Comparison of ENCODE assay signal across 24 cellular contexts in the genomic region with DNA sequence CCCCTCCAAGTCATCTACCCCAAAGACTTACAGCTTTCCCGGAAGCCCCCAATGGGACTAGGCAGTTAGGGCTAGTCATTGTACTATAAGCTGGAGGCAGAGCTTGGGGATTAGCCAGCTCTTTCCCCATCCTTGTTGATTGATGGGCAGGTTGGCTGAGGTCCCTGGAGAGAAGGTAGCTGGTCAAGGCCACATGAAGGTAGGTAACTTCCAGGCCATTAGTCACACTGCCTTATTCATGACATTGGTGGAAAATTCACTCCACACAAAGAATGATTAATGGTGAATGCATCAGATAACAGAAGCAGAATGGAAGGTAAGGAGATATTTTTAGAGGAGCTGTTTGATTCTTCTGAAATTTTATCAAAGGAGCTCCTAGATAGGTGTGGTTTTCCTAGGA. TPM values are rescaled to one million over a fixed set of nuclear protein-coding genes. Genes with fewer than 3 reads are reported as not detected.
DNase-seq lines count a peak whose midpoint lies in the region; ATAC-seq and TF ChIP-seq lines count a peak whose summit lies in the region.
"Had no signal": no experiment of that assay in that cellular context is flagged by ENCODE, and none has a peak within 500 bp of the region (broad histone marks: within the 10 kb centered on the region; RNA-seq: fewer than 3 reads in every experiment).

No MANE protein-coding gene starts in this region.

- H2AFZ ChIP-seq in trophoblast cell (ENCODE audit: insufficient read depth, low read length, poor library complexity): no peak overlapping the region

- no peak overlapping the region for H3K9ac ChIP-seq in trophoblast cell (ENCODE audit: low read length)

- H2AK5ac ChIP-seq in trophoblast cell (ENCODE audit: low read length): no peak overlapping the region

- no peaks in the 10 kb centered on the region for H3K36me3 ChIP-seq in trophoblast cell (ENCODE audit: control insufficient read depth in 1 of 2, insufficient read depth in 2 of 2, low read length in 2 of 2)
- H3K36me3 ChIP-seq: left lung, MG63, ovary, thoracic aorta had no signal

- H3K4ac ChIP-seq in trophoblast cell (ENCODE audit: low read depth, low read length): no peak overlapping the region

- no peaks in the 10 kb centered on the region for H3K27me3 ChIP-seq in trophoblast cell (ENCODE audit: insufficient read depth, low read length)
- H3K27me3 ChIP-seq: MG63, ovary had no signal

- H3K79me2 ChIP-seq in trophoblast cell (ENCODE audit: control insufficient read depth, insufficient read depth, low read length, poor library complexity): peaks cover 2% of the 10 kb centered on the region

- H3K9me3 Mint-ChIP-seq in effector memory CD8-positive, alpha-beta T cell: no peaks in the 10 kb centered on the region
- peaks cover 7% of the 10 kb centered on the region for H3K9me3 Mint-ChIP-seq in mesothelial cell of epicardium

- no peak overlapping the region for H3K27ac ChIP-seq in trophoblast cell (ENCODE audit: low read depth, low read length)
- H3K27ac ChIP-seq: left lung, ovary, SK-N-MC, thoracic aorta had no signal

- H3K9me3 ChIP-seq in trophoblast cell (ENCODE audit: insufficient read depth, low read depth, low read length): peaks cover 2% of the 10 kb centered on the region
- H3K9me3 ChIP-seq: left lung, MG63, ovary, thoracic aorta had no signal

- no peak overlapping the region for H2BK5ac ChIP-seq in trophoblast cell (ENCODE audit: low read depth, low read length, poor library complexity)

- no peak overlapping the region for H3K18ac ChIP-seq in trophoblast cell (ENCODE audit: low read length)

- ATAC-seq in effector memory CD8-positive, alpha-beta T cell (replicated peaks): no peak
- ATAC-seq: GM12878, left lung had no signal

- peak overlapping the region; percentile 31 for H4K91ac ChIP-seq in trophoblast cell (ENCODE audit: low read depth, low read length)

- H4K12ac ChIP-seq in trophoblast cell (ENCODE audit: low read depth, low read length): no peak overlapping the region

- no peak for TF ChIP-seq CTCF in mesothelial cell of epicardium (IDR thresholded peaks at IDR 0.05; ENCODE audit: unreplicated experiment)

- peak overlapping the region; percentile 70 to 91 for H3K27ac Mint-ChIP-seq in effector memory CD8-positive, alpha-beta T cell
- H3K27ac Mint-ChIP-seq in mesothelial cell of epicardium: no peak overlapping the region
- H3K27ac Mint-ChIP-seq: activated naive CD4-positive, alpha-beta T cell treated with anti-CD3 and anti-CD28 coated beads, Interleukin-2, amount 50 U/mL, for 72 hours; B cell had no signal

- peaks cover 12 to 17% of the 10 kb centered on the region in 2 experiments for H3K4me1 ChIP-seq in trophoblast cell (ENCODE audit: control insufficient read depth in 1 of 2, insufficient read depth in 2 of 2, low read length in 2 of 2)

- H3K4me3 Mint-ChIP-seq in effector memory CD8-positive, alpha-beta T cell: peak overlapping the region; percentile 41 to 95
- no peak overlapping the region for H3K4me3 Mint-ChIP-seq in mesothelial cell of epicardium
- H3K4me3 Mint-ChIP-seq: B cell had no signal

- peaks cover 72 to 89% of the 10 kb centered on the region in 2 donors for H3K4me1 Mint-ChIP-seq in effector memory CD8-positive, alpha-beta T cell (ENCODE audit: low read depth in 2 of 2)
- peaks cover 12% of the 10 kb centered on the region for H3K4me1 Mint-ChIP-seq in mesothelial cell of epicardium

- no peak overlapping the region for H4K8ac ChIP-seq in trophoblast cell (ENCODE audit: low read depth, low read length)

- H3K27me3 Mint-ChIP-seq in effector memory CD8-positive, alpha-beta T cell: no peaks in the 10 kb centered on the region
- no peaks in the 10 kb centered on the region for H3K27me3 Mint-ChIP-seq in mesothelial cell of epicardium (ENCODE audit: low read depth)
- H3K27me3 Mint-ChIP-seq: B cell had no signal

- H3K4me2 ChIP-seq in trophoblast cell (ENCODE audit: low read length): no peak overlapping the region

- no CpG with 5 or more reads among the region's 1 CpG for WGBS in trophoblast cell (ENCODE audit: extremely low coverage, insufficient coverage, insufficient read length)

- H2BK120ac ChIP-seq in trophoblast cell (ENCODE audit: insufficient read depth, low read length, poor library complexity): no peak overlapping the region

- peak overlapping the region; percentile 34 for H3K14ac ChIP-seq in trophoblast cell (ENCODE audit: low read length)

- H3K36me3 Mint-ChIP-seq in effector memory CD8-positive, alpha-beta T cell (ENCODE audit: insufficient read depth): peaks cover 6% of the 10 kb centered on the region
- H3K36me3 Mint-ChIP-seq in mesothelial cell of epicardium: peaks cover 5% of the 10 kb centered on the region

- H2BK12ac ChIP-seq in trophoblast cell (ENCODE audit: low read length): peak overlapping the region; percentile 27

- H3K79me1 ChIP-seq in trophoblast cell (ENCODE audit: low read length): peaks cover 10% of the 10 kb centered on the region

- no peak overlapping the region for H3K23ac ChIP-seq in trophoblast cell (ENCODE audit: low read length)

- H3K4me3 ChIP-seq in trophoblast cell (ENCODE audit: low read depth, low read length): no peak overlapping the region
- H3K4me3 ChIP-seq: GM12878, left lung, MG63, ovary, SK-N-MC, thoracic aorta had no signal

- DNase-seq in HPDE6-E6E7 (ENCODE audit: extremely low spot score) (peak; percentile 13), SW480 (ENCODE audit: low spot score) (peak; percentile 16), trophoblast cell (no peak), iPS-NIHi7 (ENCODE audit: extremely low spot score) (no peak), mesothelial cell of epicardium (ENCODE audit: low spot score in 2 of 2, unreplicated experiment in 2 of 2) (no peak), islet precursor cell (no peak)
- DNase-seq in effector memory CD8-positive, alpha-beta T cell: no peak
- DNase-seq: activated CD4-positive, alpha-beta T cell treated with anti-CD3 and anti-CD28 coated beads, Interleukin-2, amount 50 U/mL, for 4 hours; activated T-cell treated with anti-CD3 and anti-CD28 coated beads, Interleukin-2, amount 50 U/mL, for 1 hour; effector CD8-positive, alpha-beta T cell; GDM1; hippocampal formation; left lung; MG63; NCI-H1930; NCI-H510A treated with DMSO at 0.1 percent for 48 hours; ovary; stimulated activated CD4-positive, alpha-beta T cell treated with anti-CD3 and anti-CD28 coated beads, Interleukin-4, amount 100 ng/mL, for 4 hours; stimulated activated CD8-positive, alpha-beta memory T cell treated with anti-CD3 and anti-CD28 coated beads, Interleukin-4, amount 100 ng/mL, for 48 hours had no signal

RNA-seq across cellular contexts. Expression of gene TGFBR1, which starts 49.5 kb away (rescaled TPM):
- polyA plus RNA-seq in trophoblast cell (2013): 38.6 and 40.3 TPM in 2 replicates
- 77.5 to 79.7 TPM (median 79.6 TPM) in 3 replicates for total RNA-seq in mesothelial cell of epicardium

Comparison
In these comparisons a context has a peak if more than half of its experiments do, and no peak if none do; other contexts are left out.
1. DNase-seq: peak in HPDE6-E6E7 (single experiment) and SW480 (single experiment); none in effector memory CD8-positive, alpha-beta T cell (0 of 3), trophoblast cell (0 of 2), iPS-NIHi7 (single experiment), mesothelial cell of epicardium (0 of 2) and islet precursor cell (single experiment).